Comparison of ENCODE assay signal across 11 cellular contexts in genomic region chr3:177968891-177969290, GRCh38.
"Had no signal": no experiment of that assay in that cellular context is flagged by ENCODE, and none has a peak within 500 bp of the region (broad histone marks: within the 10 kb centered on the region; RNA-seq: fewer than 3 reads in every experiment).

No MANE protein-coding gene starts in this region.

- DNase-seq: activated CD4-positive, alpha-beta T cell treated with anti-CD3 and anti-CD28 coated beads, Interleukin-2, amount 50 U/mL, for 1 hour; activated naive CD4-positive, alpha-beta T cell treated with anti-CD3 and anti-CD28 coated beads, Interleukin-2, amount 10 ng/mL, durations not matched to agents 7 days and 5 days; activated T-cell treated with anti-CD3 and anti-CD28 coated beads for 4 hours; adrenal gland; erythroblast; glutamatergic neuron; mucosa of descending colon; naive thymus-derived CD8-positive, alpha-beta T cell; posterior cingulate gyrus; stimulated activated naive B cell treated with anti-CD40 and anti-IgM and Interleukin-4, amounts not matched to agents 10 μg/mL and 1 μg/mL and 100 μg/mL, for 72 hours had no signal

- ATAC-seq: activated T-helper 17 cell treated with anti-CD3 and anti-CD28 coated beads, Interleukin-2, amount 50 U/mL, for 72 hours; mucosa of descending colon; naive thymus-derived CD8-positive, alpha-beta T cell; stimulated activated naive B cell treated with anti-CD40 and anti-IgM and Interleukin-4, amounts not matched to agents 10 μg/mL and 1 μg/mL and 100 μg/mL, for 72 hours had no signal
